In the genomic region with DNA sequence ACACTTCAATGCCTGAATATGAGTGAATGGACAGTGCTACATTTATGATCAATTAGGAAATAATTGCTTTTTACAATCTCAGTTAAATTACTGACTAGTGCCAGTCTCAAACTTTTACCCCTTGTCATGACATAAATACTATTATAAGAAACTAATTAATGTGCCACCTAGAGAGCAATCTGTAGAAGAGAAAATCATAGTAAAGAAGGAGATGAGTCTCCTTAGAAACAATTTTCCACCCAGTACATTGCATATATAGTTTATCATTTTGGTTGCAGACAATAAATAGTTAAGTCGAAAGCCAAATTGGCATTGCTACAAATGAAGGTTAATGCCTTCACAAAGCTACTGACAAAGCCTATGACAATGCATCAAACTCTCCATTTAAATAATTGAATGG, we compare ENCODE assay signal across 19 cellular contexts.
DNase-seq lines count a peak whose midpoint lies in the region; TF ChIP-seq lines count a peak whose summit lies in the region.
"Had no signal": no experiment of that assay in that cellular context is flagged by ENCODE, and none has a peak within 500 bp of the region (broad histone marks: within the 10 kb centered on the region; RNA-seq: fewer than 3 reads in every experiment).

No MANE protein-coding gene starts in this region.

- no TSS peak for BruUV-seq in OCI-LY7 (replicated peaks; lab: Mats Ljungman, UMichigan)

- no peaks in the 10 kb centered on the region; the same call in 1 of the 2 replicates for H3K27me3 ChIP-seq in GM06990 (replicated peaks; ENCODE audit: control insufficient read depth, insufficient read depth, low read length)
- no peaks in the 10 kb centered on the region for H3K27me3 ChIP-seq in effector memory CD4-positive, alpha-beta T cell (replicated peaks; ENCODE audit: control insufficient read depth, insufficient read depth, low read length, poor library complexity, severe bottlenecking)
- H3K27me3 ChIP-seq: Peyer's patch had no signal

- no peak overlapping the region for H3K27ac Mint-ChIP-seq in type B pancreatic cell
- H3K27ac Mint-ChIP-seq: HFFc6 had no signal

- no peaks in the 10 kb centered on the region for H3K4me1 Mint-ChIP-seq in type B pancreatic cell (ENCODE audit: unreplicated experiment)

- intact Hi-C loops in OCI-LY7 (cut with micrococcal nuclease; ENCODE audit: unreplicated experiment) = no loop called here

- H2AFZ ChIP-seq in OCI-LY7 (ENCODE audit: low read length) = no peak overlapping the region

- no peaks in the 10 kb centered on the region for H3K9me2 ChIP-seq in OCI-LY7 (ENCODE audit: insufficient read depth, low read length)

- H3K4me3 Mint-ChIP-seq in type B pancreatic cell = no peak overlapping the region
- H3K4me3 Mint-ChIP-seq: HFFc6 had no signal

- H3K36me3 Mint-ChIP-seq in type B pancreatic cell = no peaks in the 10 kb centered on the region

- no peak overlapping the region for H3K4me3 ChIP-seq in GM06990 (replicated peaks; ENCODE audit: low read depth, low read length)
- H3K4me3 ChIP-seq in OCI-LY7 (ENCODE audit: low read depth, low read length, poor library complexity, severe bottlenecking) = no peak overlapping the region
- H3K4me3 ChIP-seq in effector memory CD4-positive, alpha-beta T cell (ENCODE audit: insufficient read depth, low read depth, low read length, poor library complexity, severe bottlenecking) = no peak overlapping the region
- H3K4me3 ChIP-seq: K562, Peyer's patch had no signal

- H3K79me2 ChIP-seq in OCI-LY7 (ENCODE audit: insufficient read depth, low read depth, low read length) = no peaks in the 10 kb centered on the region

- H3K36me3 ChIP-seq in GM06990 (ENCODE audit: control insufficient read depth, insufficient read depth, low read length) = no peaks in the 10 kb centered on the region
- H3K36me3 ChIP-seq in OCI-LY7 (ENCODE audit: insufficient read depth, low read length) = no peaks in the 10 kb centered on the region
- no peaks in the 10 kb centered on the region for H3K36me3 ChIP-seq in effector memory CD4-positive, alpha-beta T cell (ENCODE audit: control insufficient read depth, insufficient read depth, low read length)
- H3K36me3 ChIP-seq: Peyer's patch had no signal

- H3K4me1 ChIP-seq in OCI-LY7 (ENCODE audit: insufficient read depth, low read length, poor library complexity, severe bottlenecking) = no peaks in the 10 kb centered on the region
- no peaks in the 10 kb centered on the region for H3K4me1 ChIP-seq in effector memory CD4-positive, alpha-beta T cell (ENCODE audit: control insufficient read depth, insufficient read depth, low read length, poor library complexity, severe bottlenecking)
- H3K4me1 ChIP-seq: Peyer's patch had no signal

- TF ChIP-seq CTCF in GM06990 (IDR thresholded peaks at IDR 0.05; ENCODE audit: insufficient read depth, low read length, poor library complexity, severe bottlenecking) (peak; percentile 30), OCI-LY7 (conservative IDR thresholded peaks at IDR 0.05; ENCODE audit: low read length) (peak; percentile 71), type B pancreatic cell (conservative IDR thresholded peaks at IDR 0.05) (peak; percentile 25)

- no peak overlapping the region for H3K4me2 ChIP-seq in OCI-LY7 (ENCODE audit: low read length)

- POLR2A ChIA-PET in OCI-LY7 (lab: Charles Lee) = no interaction called here

- H3K27ac ChIP-seq in OCI-LY7 (ENCODE audit: low read depth, low read length, poor library complexity, severe bottlenecking) = no peak overlapping the region
- H3K27ac ChIP-seq in effector memory CD4-positive, alpha-beta T cell (ENCODE audit: insufficient read depth, low read length, poor library complexity, severe bottlenecking) = no peak overlapping the region
- H3K27ac ChIP-seq: Peyer's patch had no signal

- H3K9me3 ChIP-seq in OCI-LY7 (ENCODE audit: low read length) = no peaks in the 10 kb centered on the region
- H3K9me3 ChIP-seq in effector memory CD4-positive, alpha-beta T cell (ENCODE audit: control insufficient read depth, low read length) = no peaks in the 10 kb centered on the region
- H3K9me3 ChIP-seq: Peyer's patch had no signal

- H3K27me3 Mint-ChIP-seq in type B pancreatic cell = peaks cover 18% of the 10 kb centered on the region

- no peaks in the 10 kb centered on the region for H4K20me1 ChIP-seq in OCI-LY7 (ENCODE audit: insufficient read depth, low read length)

- CTCF ChIA-PET in OCI-LY7 (lab: Charles Lee; ENCODE audit: unreplicated experiment) = no interaction called here

- DNase-seq in GM06990 (ENCODE audit: extremely low read depth, insufficient read length) = no peak
- DNase-seq in OCI-LY7 (ENCODE audit: low spot score) = no peak
- DNase-seq in dermis blood vessel endothelial cell = peak; percentile 5
- DNase-seq in type B pancreatic cell (ENCODE audit: extremely low spot score, unreplicated experiment) = no peak
- DNase-seq in effector memory CD4-positive, alpha-beta T cell = no peak
- DNase-seq in activated effector memory CD4-positive, alpha-beta T cell treated with Interleukin-2 at 50 U/mL for 16 hours = no peak
- DNase-seq in CD1c-positive myeloid dendritic cell (ENCODE audit: extremely low spot score) = no peak
- DNase-seq: COR-L47, DMS79, GOT3, HFFc6, NCI-H1092 treated with DMSO at 0.1 percent for 48 hours, NCI-H1694, NCI-H2171, NCI-H446 treated with DMSO at 0.1 percent for 48 hours, NCI-H774, Peyer's patch, SHP77 had no signal

- no peaks in the 10 kb centered on the region for H3K9me3 Mint-ChIP-seq in type B pancreatic cell
